ENCODE assay signal across 11 cellular contexts in the genomic region with DNA sequence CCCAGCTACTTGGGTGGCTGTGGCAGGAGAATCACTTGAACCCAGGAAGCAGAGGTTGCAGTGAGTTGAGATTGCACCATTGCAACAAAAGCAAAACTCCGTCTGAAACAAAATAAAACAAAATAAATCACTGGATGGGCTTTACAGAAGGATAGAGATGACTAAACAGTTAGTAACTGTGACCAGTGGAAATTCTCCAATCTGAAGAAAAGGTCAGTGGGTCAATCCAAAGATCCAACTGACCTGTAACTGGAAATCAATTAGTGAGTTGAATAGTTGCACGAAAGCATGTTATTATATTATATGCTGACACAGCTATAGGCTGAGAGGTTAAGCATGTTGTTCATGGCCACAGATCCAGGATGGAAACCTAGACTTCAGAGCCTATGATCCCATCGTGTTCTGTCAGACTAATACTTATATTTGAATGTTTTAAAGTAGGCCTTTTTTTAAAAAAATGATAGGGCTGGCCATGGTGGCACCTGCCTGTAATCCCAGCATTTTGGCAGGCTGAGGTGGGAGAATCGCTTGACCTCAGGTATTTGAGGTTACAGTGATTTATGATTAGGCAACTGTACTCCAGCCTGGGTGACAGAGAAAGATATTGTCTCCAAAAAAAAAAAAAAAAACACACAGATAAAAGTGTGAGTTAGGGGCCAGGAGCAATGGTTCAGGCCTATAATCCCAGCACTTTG. TPM values are rescaled to one million over a fixed set of nuclear protein-coding genes. Genes with fewer than 3 reads are reported as not detected.
DNase-seq lines count a peak whose midpoint lies in the region; ATAC-seq and TF ChIP-seq lines count a peak whose summit lies in the region.
"Had no signal": no experiment of that assay in that cellular context is flagged by ENCODE, and none has a peak within 500 bp of the region (broad histone marks: within the 10 kb centered on the region; RNA-seq: fewer than 3 reads in every experiment).

No MANE protein-coding gene starts in this region.

- DNase-seq in AG08396 (ENCODE audit: low spot score), result peak; percentile 57
- DNase-seq in IMR-90, result peak; percentile 65
- DNase-seq in left lung, result no peak
- no peak for DNase-seq in effector memory CD4-positive, alpha-beta T cell
- DNase-seq: foreskin keratinocyte, GF-D8 had no signal

- H3K9me3 Mint-ChIP-seq in brain, result no peaks in the 10 kb centered on the region

- H2BK5ac ChIP-seq in IMR-90 (ENCODE audit: low read depth, low read length, poor library complexity, severe bottlenecking), result peak overlapping the region; percentile 68

- no peak overlapping the region for H3K56ac ChIP-seq in IMR-90 (ENCODE audit: extremely low read depth, insufficient read depth, low read length)

- no peak for ATAC-seq in IMR-90 (ENCODE audit: low read depth)
- ATAC-seq in left lung, result no peak
- ATAC-seq in GM21526 (IDR thresholded peaks at IDR 0.05; ENCODE audit: low FRiP score, unreplicated experiment), result no peak
- ATAC-seq in GM21619 (IDR thresholded peaks at IDR 0.05; ENCODE audit: unreplicated experiment), result no peak

- no peak overlapping the region for H2AK9ac ChIP-seq in IMR-90 (replicated peaks; ENCODE audit: low read depth, low read length, poor library complexity)

- H3K9ac ChIP-seq in IMR-90 (ENCODE audit: low read depth, low read length) (no peak overlapping the region), muscle layer of colon (ENCODE audit: low read length) (peak overlapping the region; percentile 90)

- H3K36me3 ChIP-seq in IMR-90 (ENCODE audit: control insufficient read depth, insufficient read depth, low read length) (peaks cover 6% of the 10 kb centered on the region), muscle layer of colon (ENCODE audit: insufficient read depth, low read length) (peaks cover 23% of the 10 kb centered on the region), left lung (peaks cover 0 to 44% of the 10 kb centered on the region in 2 donors)
- peaks cover 16% of the 10 kb centered on the region for H3K36me3 ChIP-seq in effector memory CD4-positive, alpha-beta T cell (ENCODE audit: control insufficient read depth, insufficient read depth, low read length)

- 0 out of 2 replicates have a peak overlapping the region, but pooled peaks have one; percentile 18 for H3K14ac ChIP-seq in IMR-90 (replicated peaks; ENCODE audit: low read depth, low read length)

- CTCF ChIA-PET in IMR-90 (lab: Yijun Ruan, JAX), result no interaction called here

- peak overlapping the region; percentile 97 for H2AK5ac ChIP-seq in IMR-90 (ENCODE audit: low read depth, low read length)

- H3K4me3 ChIP-seq in IMR-90 (ENCODE audit: insufficient read depth, low read depth, low read length), result no peak overlapping the region
- H3K4me3 ChIP-seq in muscle layer of colon (ENCODE audit: low read depth in 1 of 2, low read length in 2 of 2), result peak overlapping the region in 1 of 2 donors; percentile 99
- peak overlapping the region in 1 of 2 donors; percentile 80 for H3K4me3 ChIP-seq in left lung
- no peak overlapping the region for H3K4me3 ChIP-seq in effector memory CD4-positive, alpha-beta T cell (ENCODE audit: insufficient read depth, low read depth, low read length, poor library complexity, severe bottlenecking)

- H3K18ac ChIP-seq in IMR-90 (ENCODE audit: low read depth, low read length), result 0 out of 2 replicates have a peak overlapping the region, but pooled peaks have one; percentile 10

- H2BK15ac ChIP-seq in IMR-90 (ENCODE audit: low read depth, low read length), result 0 out of 3 replicates have a peak overlapping the region, but pooled peaks have one; percentile 23

- H4K20me1 ChIP-seq in IMR-90 (ENCODE audit: insufficient read depth, low read length), result peaks cover 4% of the 10 kb centered on the region; the same call in 1 of the 2 replicates

- peak overlapping the region; percentile 21; the same call in 1 of the 2 replicates for H3K4me2 ChIP-seq in IMR-90 (ENCODE audit: low read depth, low read length)

- H2BK120ac ChIP-seq in IMR-90 (ENCODE audit: low read depth, low read length), result peak overlapping the region; percentile 32; the same call in 1 of the 2 replicates

- H4K5ac ChIP-seq in IMR-90 (ENCODE audit: low read depth, low read length), result no peak overlapping the region

- H2BK20ac ChIP-seq in IMR-90 (ENCODE audit: low read depth, low read length), result peak overlapping the region; percentile 72; the same call in 1 of the 2 replicates

- no TSS peak for BruUV-seq in IMR-90 (replicated peaks; lab: Mats Ljungman, UMichigan)

- peak overlapping the region; percentile 96 to 99 (median 98) for H3K27ac Mint-ChIP-seq in brain

- TF ChIP-seq RAD21 in IMR-90 (IDR thresholded peaks at IDR 0.05; ENCODE audit: low read length), result no peak

- TF ChIP-seq POLR2A in IMR-90 (IDR thresholded peaks at IDR 0.05; ENCODE audit: low read depth, low read length), result no peak

- H3K79me1 ChIP-seq in IMR-90 (ENCODE audit: low read depth in 1 of 2, low read length in 2 of 2), result peaks cover 0 to 33% of the 10 kb centered on the region in 2 experiments; a peak in 2 of 4 replicates

- in situ Hi-C loops in IMR-90 (cut with MboI; ENCODE audit: low sequenced_read_pairs), result no loop called here

- peak overlapping the region; percentile 86 to 94 (median 90) for H3K4me3 Mint-ChIP-seq in brain

- H3K27me3 ChIP-seq in IMR-90 (ENCODE audit: control insufficient read depth, insufficient read depth, low read length) (no peaks in the 10 kb centered on the region), muscle layer of colon (ENCODE audit: control insufficient read depth in 1 of 2, insufficient read depth in 2 of 2, low read length in 2 of 2) (no peaks in the 10 kb centered on the region), left lung (no peaks in the 10 kb centered on the region)
- no peaks in the 10 kb centered on the region for H3K27me3 ChIP-seq in effector memory CD4-positive, alpha-beta T cell (replicated peaks; ENCODE audit: control insufficient read depth, insufficient read depth, low read length, poor library complexity, severe bottlenecking)
- H3K27me3 ChIP-seq: foreskin keratinocyte had no signal

- H3K23ac ChIP-seq in IMR-90 (ENCODE audit: low read depth, low read length), result peak overlapping the region; percentile 66; the same call in 1 of the 2 replicates

- peak overlapping the region; percentile 44; the same call in 1 of the 2 replicates for H4K91ac ChIP-seq in IMR-90 (ENCODE audit: insufficient read depth, low read depth, low read length)

- H3K27ac ChIP-seq in IMR-90 (ENCODE audit: insufficient read depth, low read length) (peak overlapping the region; percentile 32; the same call in 1 of the 2 replicates), muscle layer of colon (ENCODE audit: low read depth, low read length) (no peak overlapping the region), left lung (peak overlapping the region in 1 of 2 donors; percentile 8)
- no peak overlapping the region for H3K27ac ChIP-seq in effector memory CD4-positive, alpha-beta T cell (ENCODE audit: insufficient read depth, low read length, poor library complexity, severe bottlenecking)

- H3K4me1 ChIP-seq in IMR-90 (ENCODE audit: control insufficient read depth, insufficient read depth, low read length), result peaks cover 13% of the 10 kb centered on the region
- H3K4me1 ChIP-seq in muscle layer of colon (ENCODE audit: insufficient read depth, low read length), result peaks cover 27% of the 10 kb centered on the region
- H3K4me1 ChIP-seq in left lung, result peaks cover 7 to 50% of the 10 kb centered on the region in 2 donors
- H3K4me1 ChIP-seq in effector memory CD4-positive, alpha-beta T cell (ENCODE audit: control insufficient read depth, insufficient read depth, low read length, poor library complexity, severe bottlenecking), result peaks cover 3% of the 10 kb centered on the region
- H3K4me1 ChIP-seq: foreskin keratinocyte had no signal

- intact Hi-C loops in IMR-90 (cut with micrococcal nuclease), result loop anchor here (2.0 to 5.0 kb wide), 3 partner anchors 19 to 173 kb away; partner anchors contain the start of gene HNRNPL
- intact Hi-C loops in left lung (cut with DNase I), result no loop called here

- H3K36me3 Mint-ChIP-seq in brain, result peaks cover 40% of the 10 kb centered on the region

- POLR2A ChIA-PET in IMR-90 (lab: Charles Lee; ENCODE audit: unreplicated experiment), result no interaction called here

- peaks cover 3% of the 10 kb centered on the region; the same call in 1 of the 2 replicates for H3K9me1 ChIP-seq in IMR-90 (ENCODE audit: insufficient read depth, low read length)

- peak overlapping the region; percentile 94; the same call in 1 of the 2 replicates for H3K4ac ChIP-seq in IMR-90 (ENCODE audit: low read depth, low read length)

- H3K9me3 ChIP-seq in IMR-90 (ENCODE audit: control insufficient read depth, insufficient read depth, low read length) (no peaks in the 10 kb centered on the region), muscle layer of colon (ENCODE audit: low read length) (no peaks in the 10 kb centered on the region), left lung (no peaks in the 10 kb centered on the region)
- no peaks in the 10 kb centered on the region for H3K9me3 ChIP-seq in effector memory CD4-positive, alpha-beta T cell (ENCODE audit: control insufficient read depth, low read length)

- TF ChIP-seq CTCF in IMR-90 (conservative IDR thresholded peaks at IDR 0.05; ENCODE audit: low read depth, low read length), result no peak
- no peak for TF ChIP-seq CTCF in brain (conservative IDR thresholded peaks at IDR 0.05)
- no peak for TF ChIP-seq CTCF in left lung (IDR thresholded peaks at IDR 0.05)

- peaks cover 39% of the 10 kb centered on the region for H3K4me1 Mint-ChIP-seq in brain

- no CpG with 5 or more reads among the region's 4 CpGs for WGBS in IMR-90 (ENCODE audit: extremely low coverage in 2 of 2, insufficient read length in 1 of 2), 2 experiments

- peaks cover 6% of the 10 kb centered on the region for H3K27me3 Mint-ChIP-seq in brain

- no peak overlapping the region for H2AFZ ChIP-seq in IMR-90 (replicated peaks; ENCODE audit: low read length, poor library complexity)

- H4K8ac ChIP-seq in IMR-90 (ENCODE audit: low read depth in 2 of 2, low read length in 2 of 2), result 0 out of 4 replicates have a peak overlapping the region, but pooled peaks of 1 of the 2 experiments have one; percentile 38

- dilution Hi-C loops in IMR-90 (cut with HindIII; ENCODE audit: low sequenced_read_pairs, unreplicated experiment), result no loop called here

RNA-seq across cellular contexts. Expression of gene ECH1, which starts 1.4 kb away (rescaled TPM):
- total RNA-seq in IMR-90 (2012; rRNA removed), result 15.0 and 15.6 TPM in 2 replicates
- 62.1 and 62.3 TPM in 2 replicates for polyA plus RNA-seq in IMR-90 (2012; rRNA removed)
- polyA plus RNA-seq in IMR-90 (2012; cell fraction: cytosol; rRNA removed), result 91.1 and 125 TPM in 2 replicates
- 56.4 and 61.3 TPM in 2 replicates for polyA plus RNA-seq in IMR-90 (2012; cell fraction: nucleus; rRNA removed; ENCODE audit: low replicate concordance)
- polyA plus RNA-seq in brain (ENCODE audit: insufficient read depth, low read depth, low replicate concordance), result 280 TPM
- total RNA-seq in left lung, result 100 to 1,000 TPM; 154 to 185 TPM

RNA-seq across cellular contexts. Expression of gene LGALS4, which starts 17.4 kb away (rescaled TPM):
- not detected in 2 replicates for total RNA-seq in IMR-90 (2012; rRNA removed)
- polyA plus RNA-seq in IMR-90 (2012; rRNA removed), result 0.10 and 0.29 TPM in 2 replicates
- not detected in 2 replicates for polyA plus RNA-seq in IMR-90 (2012; cell fraction: cytosol; rRNA removed)
- 1.2 and 1.3 TPM in 2 replicates for polyA plus RNA-seq in IMR-90 (2012; cell fraction: nucleus; rRNA removed; ENCODE audit: low replicate concordance)
- polyA plus RNA-seq in brain (ENCODE audit: insufficient read depth, low read depth, low replicate concordance), result 0.93 TPM
- total RNA-seq in left lung, result 1 to 10 TPM in 1 of 2 donors, under 1 TPM in 1; 0.64 to 1.5 TPM
- total RNA-seq: foreskin keratinocyte had no signal

RNA-seq across cellular contexts. Expression of gene HNRNPL, which starts 19.6 kb away (rescaled TPM):
- total RNA-seq in IMR-90 (2012; rRNA removed) (316 and 429 TPM in 2 replicates), left lung (100 to 1,000 TPM; 252 to 321 TPM)
- polyA plus RNA-seq in IMR-90 (2012; rRNA removed) (277 and 280 TPM in 2 replicates), brain (ENCODE audit: insufficient read depth, low read depth, low replicate concordance) (465 TPM)
- 159 and 260 TPM in 2 replicates for polyA plus RNA-seq in IMR-90 (2012; cell fraction: cytosol; rRNA removed)
- polyA plus RNA-seq in IMR-90 (2012; cell fraction: nucleus; rRNA removed; ENCODE audit: low replicate concordance), result 202 and 318 TPM in 2 replicates

RNA-seq across cellular contexts. Expression of gene LGALS7B, which starts 41.2 kb away (rescaled TPM):
- not detected in 2 replicates for total RNA-seq in IMR-90 (2012; rRNA removed)
- not detected in 2 replicates for polyA plus RNA-seq in IMR-90 (2012; rRNA removed)
- polyA plus RNA-seq in IMR-90 (2012; cell fraction: cytosol; rRNA removed), result not detected in 2 replicates
- not detected in 2 replicates for polyA plus RNA-seq in IMR-90 (2012; cell fraction: nucleus; rRNA removed; ENCODE audit: low replicate concordance)
- polyA plus RNA-seq in brain (ENCODE audit: insufficient read depth, low read depth, low replicate concordance), result not detected
- not detected for total RNA-seq in left lung
- total RNA-seq: subcutaneous adipose tissue had no signal

RNA-seq across cellular contexts. Expression of gene RINL, which starts 47.9 kb away (rescaled TPM):
- total RNA-seq in IMR-90 (2012; rRNA removed) (0.72 and 0.83 TPM in 2 replicates), left lung (10 to 100 TPM in 1 of 2 donors, 1 to 10 TPM in 1; 8.6 to 10.8 TPM)
- polyA plus RNA-seq in IMR-90 (2012; rRNA removed) (1.2 and 1.9 TPM in 2 replicates), brain (ENCODE audit: insufficient read depth, low read depth, low replicate concordance) (4.3 TPM)
- polyA plus RNA-seq in IMR-90 (2012; cell fraction: cytosol; rRNA removed), result 1.00 and 1.0 TPM in 2 replicates
- 1.5 and 1.7 TPM in 2 replicates for polyA plus RNA-seq in IMR-90 (2012; cell fraction: nucleus; rRNA removed; ENCODE audit: low replicate concordance)

Comparison
In these comparisons a context has a peak if more than half of its experiments do, and no peak if none do; other contexts are left out.
1. DNase-seq: peak in AG08396 (single experiment) and IMR-90 (single experiment); none in left lung (0 of 2) and effector memory CD4-positive, alpha-beta T cell (0 of 3).